Comparison of ENCODE assay signal across 25 cellular contexts in the genomic region with DNA sequence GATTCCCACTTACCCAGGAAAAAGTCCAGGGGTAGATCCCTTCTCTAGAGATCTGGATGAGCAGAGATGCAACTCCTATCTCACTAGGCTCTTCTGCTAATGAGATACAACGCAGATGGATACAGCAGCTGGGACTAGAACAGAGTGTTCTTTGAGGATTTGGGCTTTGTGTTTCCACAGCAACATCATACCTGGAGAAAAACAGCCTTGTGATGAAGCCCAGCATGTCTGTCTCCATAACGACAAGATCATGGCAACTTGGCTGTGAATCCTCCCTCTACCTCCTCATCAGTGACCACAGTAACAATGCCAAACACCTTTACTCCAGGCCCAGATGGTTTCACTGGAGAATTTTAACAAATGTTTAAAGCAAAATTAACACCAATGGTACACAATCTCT.
A peak's percentile ranks its signal among the peaks of the same experiment; 100 is the strongest.
DNase-seq lines count a peak whose midpoint lies in the region; ATAC-seq and TF ChIP-seq lines count a peak whose summit lies in the region.
"Had no signal": no experiment of that assay in that cellular context is flagged by ENCODE, and none has a peak within 500 bp of the region (broad histone marks: within the 10 kb centered on the region; RNA-seq: fewer than 3 reads in every experiment).

No MANE protein-coding gene starts in this region.

- H3K9me3 Mint-ChIP-seq in osteocyte (ENCODE audit: unreplicated experiment): peaks cover 14% of the 10 kb centered on the region
- H3K9me3 Mint-ChIP-seq: HFFc6 had no signal

- ATAC-seq in SK-N-SH treated with all-trans-retinoic acid at 6 μM for 48 hours: no peak
- ATAC-seq: HepG2, Panc1 had no signal

- peaks cover 12% of the 10 kb centered on the region for H3K27me3 Mint-ChIP-seq in osteocyte (ENCODE audit: unreplicated experiment)

- no peak for TF ChIP-seq CTCF in osteocyte (IDR thresholded peaks at IDR 0.05)

- no peaks in the 10 kb centered on the region for H3K36me3 Mint-ChIP-seq in osteocyte (ENCODE audit: unreplicated experiment)

- no peak overlapping the region for H3K4me3 Mint-ChIP-seq in osteocyte (ENCODE audit: unreplicated experiment)
- H3K4me3 Mint-ChIP-seq: HFFc6 had no signal

- DNase-seq in DMS53 (lab: John Stamatoyannopoulos, UW): peak; percentile 19
- no peak for DNase-seq in DMS53 treated with DMSO at 0.1 percent for 48 hours (lab: John Stamatoyannopoulos, UW; ENCODE audit: unreplicated experiment)
- DNase-seq in LHCN-M2 (ENCODE audit: low read depth): peak; percentile 2
- DNase-seq in NCI-H748 (lab: John Stamatoyannopoulos, UW; ENCODE audit: unreplicated experiment): peak; percentile 79
- peak; percentile 5 for DNase-seq in left kidney (ENCODE audit: low read depth, low spot score)
- DNase-seq in osteocyte (ENCODE audit: extremely low spot score, unreplicated experiment): no peak
- DNase-seq in stimulated activated CD4-positive, alpha-beta T cell treated with anti-CD3 and anti-CD28 coated beads, Interleukin-4, amount 100 ng/mL, for 24 hours: no peak
- DNase-seq: 8988T, DMS79, EL, GDM1, GOT3, HFFc6, Karpas-422, MV-4-11, NCI-H1105, NCI-H1694 treated with DMSO at 0.1 percent for 48 hours, NCI-H2081, NCI-H446 treated with DMSO at 0.1 percent for 48 hours, NCI-H69, SHP77, T-helper 1 cell had no signal

- H3K27ac Mint-ChIP-seq in osteocyte (ENCODE audit: unreplicated experiment): no peak overlapping the region
- H3K27ac Mint-ChIP-seq: HFFc6 had no signal

- H3K4me1 Mint-ChIP-seq in osteocyte (ENCODE audit: unreplicated experiment): no peaks in the 10 kb centered on the region

TF ChIP-seq in SK-N-SH treated with all-trans-retinoic acid at 6 μM for 48 hours, 23 proteins besides CTCF, POLR2A, EP300 and RAD21:
- TF ChIP-seq CREB5 (CRISPR knock-in tag; IDR thresholded peaks at IDR 0.05; ENCODE audit: low read depth) (no peak), OSR1 (CRISPR knock-in tag; IDR thresholded peaks at IDR 0.05) (no peak)
TF ChIP-seq in SK-N-SH treated with all-trans-retinoic acid at 6 μM for 48 hours: peak in this region for 0.

Comparison
In these comparisons a context has a peak if more than half of its experiments do, and no peak if none do; other contexts are left out.
1. DNase-seq: peak in DMS53 (single experiment), LHCN-M2 (single experiment), NCI-H748 (single experiment) and left kidney (single experiment); none in DMS53 treated with DMSO at 0.1 percent for 48 hours (single experiment), osteocyte (single experiment) and stimulated activated CD4-positive, alpha-beta T cell treated with anti-CD3 and anti-CD28 coated beads, Interleukin-4, amount 100 ng/mL, for 24 hours (single experiment).